Comparison of ENCODE assay signal across 18 cellular contexts in genomic region chr6:17612048-17612447, GRCh38. TPM values are rescaled to one million over a fixed set of nuclear protein-coding genes. Genes with fewer than 3 reads are reported as not detected.
DNase-seq lines count a peak whose midpoint lies in the region; ATAC-seq, FAIRE-seq and TF ChIP-seq lines count a peak whose summit lies in the region.
"Had no signal": no experiment of that assay in that cellular context is flagged by ENCODE, and none has a peak within 500 bp of the region (broad histone marks: within the 10 kb centered on the region; RNA-seq: fewer than 3 reads in every experiment).

No MANE protein-coding gene starts in this region.

- H4K20me1 ChIP-seq in K562 (replicated peaks; ENCODE audit: control insufficient read depth, insufficient read depth, low read length) = no peaks in the 10 kb centered on the region

- no peak overlapping the region for H3K9ac ChIP-seq in K562 (ENCODE audit: insufficient read depth in 1 of 2, low read depth in 2 of 2, low read length in 2 of 2)

- peaks cover 14% of the 10 kb centered on the region for H3K36me3 ChIP-seq in CD8-positive, alpha-beta memory T cell (ENCODE audit: insufficient read depth, low read length)
- H3K36me3 ChIP-seq in K562 (ENCODE audit: control insufficient read depth, insufficient read depth, low read length) (peaks cover 69% of the 10 kb centered on the region), neutrophil (peaks cover 87% of the 10 kb centered on the region)

- no peak overlapping the region for H3K4me3 Mint-ChIP-seq in activated T-cell treated with anti-CD3 and anti-CD28 coated beads, Interleukin-2, amount 50 U/mL, for 72 hours
- H3K4me3 Mint-ChIP-seq in activated T-cell treated with anti-CD3 and anti-CD28 coated beads, Interleukin-2, amount 50 U/mL, for 4 hours = no peak overlapping the region
- no peak overlapping the region for H3K4me3 Mint-ChIP-seq in CD8-positive, alpha-beta memory T cell
- H3K4me3 Mint-ChIP-seq: GM23338, HFFc6 had no signal

- 68% methylated on average over 4 of the region's 4 CpGs for WGBS in K562 (ENCODE audit: insufficient coverage, low coverage, missing lambda C conversion rate)

- H3K27me3 Mint-ChIP-seq in activated T-cell treated with anti-CD3 and anti-CD28 coated beads, Interleukin-2, amount 50 U/mL, for 72 hours (ENCODE audit: low read depth) = no peaks in the 10 kb centered on the region
- no peaks in the 10 kb centered on the region for H3K27me3 Mint-ChIP-seq in activated T-cell treated with anti-CD3 and anti-CD28 coated beads, Interleukin-2, amount 50 U/mL, for 4 hours (ENCODE audit: low read depth)
- no peaks in the 10 kb centered on the region for H3K27me3 Mint-ChIP-seq in CD8-positive, alpha-beta memory T cell

- in situ Hi-C loops in K562 (cut with MboI) = no loop called here

- no peaks in the 10 kb centered on the region for H3K9me1 ChIP-seq in K562 (ENCODE audit: control insufficient read depth, insufficient read depth, low read length)

- no peak for DNase-seq in activated T-cell treated with anti-CD3 and anti-CD28 coated beads, Interleukin-2, amount 50 U/mL, for 72 hours
- no peak for DNase-seq in activated T-cell treated with anti-CD3 and anti-CD28 coated beads, Interleukin-2, amount 50 U/mL, for 4 hours
- no peak for DNase-seq in CD8-positive, alpha-beta memory T cell
- DNase-seq in K562 (ENCODE audit: extremely low read depth in 1 of 4, low spot score in 3 of 4) (no peak), OCI-M1 (lab: John Stamatoyannopoulos, UW) (no peak), amniotic stem cell (lab: John Stamatoyannopoulos, UW) (no peak), T-helper 9 cell (no peak)
- DNase-seq: AML-193, GF-D8, HFFc6, Karpas-422, MM.1S, NCI-H1105 treated with DMSO at 0.1 percent for 48 hours, NCI-H187 treated with DMSO at 0.1 percent for 48 hours, NCI-H446, PC-3 had no signal

- ATAC-seq in activated T-cell treated with anti-CD3 and anti-CD28 coated beads, Interleukin-2, amount 50 U/mL, for 72 hours (replicated peaks in 1 of 2) = no peak
- ATAC-seq in activated T-cell treated with anti-CD3 and anti-CD28 coated beads, Interleukin-2, amount 50 U/mL, for 4 hours = no peak
- ATAC-seq in K562 = peak; percentile 36
- ATAC-seq: GM23338, PC-3 had no signal

- peaks cover under 1 to 10% of the 10 kb centered on the region in 2 donors for H3K36me3 Mint-ChIP-seq in activated T-cell treated with anti-CD3 and anti-CD28 coated beads, Interleukin-2, amount 50 U/mL, for 72 hours (ENCODE audit: insufficient read depth in 2 of 2)
- H3K36me3 Mint-ChIP-seq in activated T-cell treated with anti-CD3 and anti-CD28 coated beads, Interleukin-2, amount 50 U/mL, for 4 hours (ENCODE audit: insufficient read depth) = peaks cover 18% of the 10 kb centered on the region
- H3K36me3 Mint-ChIP-seq in CD8-positive, alpha-beta memory T cell = peaks cover 0 to 60% (median 5%) of the 10 kb centered on the region in 3 donors

- no peaks in the 10 kb centered on the region for H3K9me3 ChIP-seq in CD8-positive, alpha-beta memory T cell (ENCODE audit: low read length)
- no peaks in the 10 kb centered on the region for H3K9me3 ChIP-seq in K562 (replicated peaks; ENCODE audit: control insufficient read depth, insufficient read depth, low read depth, low read length)
- no peaks in the 10 kb centered on the region for H3K9me3 ChIP-seq in neutrophil

- H3K27me3 ChIP-seq in CD8-positive, alpha-beta memory T cell (ENCODE audit: insufficient read depth, low read length, poor library complexity, severe bottlenecking) = no peaks in the 10 kb centered on the region
- no peaks in the 10 kb centered on the region for H3K27me3 ChIP-seq in K562 (ENCODE audit: control insufficient read depth in 2 of 2, insufficient read depth in 2 of 2, low read length in 2 of 2)
- no peaks in the 10 kb centered on the region for H3K27me3 ChIP-seq in neutrophil

- no peak for TF ChIP-seq RAD21 in K562 (CRISPR knock-in tag; conservative IDR thresholded peaks at IDR 0.05 in 1 of 2, IDR thresholded peaks at IDR 0.05 in 1 of 2)

- no peak for TF ChIP-seq CTCF in K562 (IDR thresholded peaks at IDR 0.05 in 2 of 3, conservative IDR thresholded peaks at IDR 0.05 in 1 of 3; ENCODE audit: insufficient read depth in 2 of 3, low read depth in 1 of 3, low read length in 3 of 3)
- TF ChIP-seq CTCF in neutrophil (IDR thresholded peaks at IDR 0.05) = no peak

- BruUV-seq in K562 (replicated peaks; lab: Mats Ljungman, UMichigan) = no TSS peak

- H3K9me3 Mint-ChIP-seq in activated T-cell treated with anti-CD3 and anti-CD28 coated beads, Interleukin-2, amount 50 U/mL, for 72 hours = no peaks in the 10 kb centered on the region
- no peaks in the 10 kb centered on the region for H3K9me3 Mint-ChIP-seq in activated T-cell treated with anti-CD3 and anti-CD28 coated beads, Interleukin-2, amount 50 U/mL, for 4 hours
- H3K9me3 Mint-ChIP-seq in CD8-positive, alpha-beta memory T cell = no peaks in the 10 kb centered on the region
- H3K9me3 Mint-ChIP-seq: GM23338, HFFc6 had no signal

- POLR2A ChIA-PET in CD8-positive, alpha-beta memory T cell (lab: Charles Lee) = no interaction called here
- POLR2A ChIA-PET in K562 (lab: Yijun Ruan, JAX) = interaction anchor here (1.4 to 2.9 kb wide), 3 partner anchors 9 to 11 kb away, joined by 3 to 20 read pairs (median 5); partner anchors contain the start of gene FAM8A1

- H3K4me3 ChIP-seq in CD8-positive, alpha-beta memory T cell (ENCODE audit: low read length) = no peak overlapping the region
- H3K4me3 ChIP-seq in K562 = no peak overlapping the region
- no peak overlapping the region for H3K4me3 ChIP-seq in neutrophil (ENCODE audit: low read depth in 1 of 2, low read length in 1 of 2)
- H3K4me3 ChIP-seq: GM23338 had no signal

- 0 out of 2 replicates have a peak, but pooled peaks have one; percentile 15 for TF ChIP-seq POLR2A in K562 (conservative IDR thresholded peaks at IDR 0.05)

- intact Hi-C loops in K562 (cut with micrococcal nuclease) = no loop called here

- H3K27ac ChIP-seq in CD8-positive, alpha-beta memory T cell (ENCODE audit: low read depth, low read length) = no peak overlapping the region
- H3K27ac ChIP-seq in K562 (ENCODE audit: extremely low read depth, low read depth, low read length) = peak overlapping the region; percentile 30; the same call in 1 of the 3 replicates
- H3K27ac ChIP-seq in neutrophil = peak overlapping the region; percentile 49

- CTCF ChIA-PET in CD8-positive, alpha-beta memory T cell (lab: Charles Lee) = interaction anchor here (1.0 to 1.3 kb wide), 2 partner anchors 22 to 192 kb away, joined by 3 read pairs; no protein-coding TSS in a partner anchor
- CTCF ChIA-PET in K562 (lab: Yijun Ruan, JAX; ENCODE audit: low intra/inter-chr PET ratio) = interaction anchor here (1.0 kb wide), 1 partner anchor 10 kb away, joined by 5 read pairs; no protein-coding TSS in a partner anchor

- no peak overlapping the region for H2AFZ ChIP-seq in K562 (ENCODE audit: low read depth, low read length)
- H2AFZ ChIP-seq: GM23338 had no signal

- no peaks in the 10 kb centered on the region; the same call in 2 of the 3 replicates for H3K79me2 ChIP-seq in K562 (ENCODE audit: control insufficient read depth, insufficient read depth, low read length)

- H3K4me1 ChIP-seq in CD8-positive, alpha-beta memory T cell (ENCODE audit: insufficient read depth, low read length) = no peaks in the 10 kb centered on the region
- H3K4me1 ChIP-seq in K562 (replicated peaks in 1 of 2; ENCODE audit: control insufficient read depth in 2 of 2, insufficient read depth in 2 of 2, low read length in 2 of 2) (no peaks in the 10 kb centered on the region), neutrophil (ENCODE audit: control insufficient read depth in 1 of 2, insufficient read depth in 1 of 2, low read depth in 1 of 2, low read length in 1 of 2) (no peaks in the 10 kb centered on the region)

- FAIRE-seq in K562 (lab: Jason Lieb, UNC) = no peak

- no peak overlapping the region for H3K4me2 ChIP-seq in K562 (ENCODE audit: insufficient read depth, low read length)
- H3K4me2 ChIP-seq: GM23338 had no signal

- H3K27ac Mint-ChIP-seq in activated T-cell treated with anti-CD3 and anti-CD28 coated beads, Interleukin-2, amount 50 U/mL, for 72 hours = peak overlapping the region; percentile 46
- H3K27ac Mint-ChIP-seq in CD8-positive, alpha-beta memory T cell = peak overlapping the region in 7 of 8 donors; percentile 23 to 93 (median 73)
- H3K27ac Mint-ChIP-seq: GM23338, HFFc6 had no signal

- no peaks in the 10 kb centered on the region for H3K4me1 Mint-ChIP-seq in activated T-cell treated with anti-CD3 and anti-CD28 coated beads, Interleukin-2, amount 50 U/mL, for 72 hours (ENCODE audit: low read depth)
- H3K4me1 Mint-ChIP-seq in activated T-cell treated with anti-CD3 and anti-CD28 coated beads, Interleukin-2, amount 50 U/mL, for 4 hours (ENCODE audit: low read depth) = peaks cover 3% of the 10 kb centered on the region
- H3K4me1 Mint-ChIP-seq in CD8-positive, alpha-beta memory T cell = peaks cover 15 to 26% (median 17%) of the 10 kb centered on the region in 3 donors
- H3K4me1 Mint-ChIP-seq: GM23338 had no signal

- TF ChIP-seq EP300 in K562 (IDR thresholded peaks at IDR 0.05; ENCODE audit: low read length) = no peak

TF ChIP-seq in K562, 482 proteins besides CTCF, POLR2A, EP300 and RAD21:
- TF ChIP-seq POLR2B (IDR thresholded peaks at IDR 0.05; ENCODE audit: low read depth, partially characterized antibody) (peak; percentile 40), ZNF217 (CRISPR knock-in tag; IDR thresholded peaks at IDR 0.05) (no peak), SUPT5H (IDR thresholded peaks at IDR 0.05) (peak; percentile 31)
TF ChIP-seq in K562: peak in this region for 2.

RNA-seq across cellular contexts. Expression of gene FAM8A1, which starts 11.9 kb away (rescaled TPM):
- total RNA-seq in activated T-cell treated with anti-CD3 and anti-CD28 coated beads, Interleukin-2, amount 50 U/mL, for 72 hours = 1 to 10 TPM; 6.3 to 7.3 TPM
- total RNA-seq in activated T-cell treated with anti-CD3 and anti-CD28 coated beads, Interleukin-2, amount 50 U/mL, for 4 hours = 1 to 10 TPM; 2.1 to 2.6 (median 2.4) TPM
- total RNA-seq in CD8-positive, alpha-beta memory T cell = 1 to 10 TPM; 4.7 to 5.1 TPM
- polyA plus RNA-seq in CD8-positive, alpha-beta memory T cell = 8.3 TPM
- 7.4 and 23.1 TPM in 2 replicates for total RNA-seq in K562 (2011; cell fraction: chromatin; rRNA removed; ENCODE audit: low replicate concordance)
- total RNA-seq in K562 (2011; cell fraction: nucleolus; rRNA removed) = 8.3 and 8.5 TPM in 2 replicates
- 18.5 and 39.8 TPM in 2 replicates for total RNA-seq in K562 (2011; cell fraction: nucleoplasm; rRNA removed)
- total RNA-seq in K562 (2014; rRNA removed) (11.5 and 12.2 TPM in 2 replicates), K562 (2014; rRNA removed; fragmentation: Illumina TruSeq; extraction: Trizol) (15.2 and 19.0 TPM in 2 replicates), K562 (2015; rRNA removed; fragmentation: Illumina TruSeq; extraction: Trizol) (13.0 and 14.2 TPM in 2 replicates), K562 (2021) (15.1 and 15.3 TPM in 2 replicates)
- polyA plus RNA-seq in K562 (2011; rRNA removed) (21.7 and 23.6 TPM in 2 replicates), K562 (2014; fragmentation: Illumina TruSeq; extraction: Trizol) (13.4 and 15.7 TPM in 2 replicates), K562 (2014; fragmentation: Nextera tagmentation; extraction: Ambion mirVana) (1 to 10 TPM; 4.9 to 6.1 TPM), K562 (2014; rRNA removed) (9.9 and 11.2 TPM in 2 replicates)
- polyA plus RNA-seq in K562 (2011; cell fraction: cytosol; rRNA removed) = 5.9 and 8.7 TPM in 2 replicates
- 13.2 and 23.9 TPM in 2 replicates for polyA plus RNA-seq in K562 (2011; cell fraction: nucleus; rRNA removed)
- polyA plus RNA-seq in K562 (2012) = 11.7 and 21.5 TPM in 2 replicates
- polyA minus RNA-seq in K562 (2011; rRNA and poly(A)+ RNA removed) = 13.9 and 15.6 TPM in 2 replicates
- 9.9 and 10.1 TPM in 2 replicates for polyA minus RNA-seq in K562 (2011; cell fraction: cytosol; rRNA and poly(A)+ RNA removed)
- 7.7 and 15.2 TPM in 2 replicates for polyA minus RNA-seq in K562 (2011; cell fraction: nucleus; rRNA and poly(A)+ RNA removed)
